9 cellular contexts compared by ENCODE assay signal in genomic region chr13:91185294-91185863, GRCh38.
DNase-seq lines count a peak whose midpoint lies in the region; ATAC-seq and FAIRE-seq lines count a peak whose summit lies in the region.
"Had no signal": no experiment of that assay in that cellular context is flagged by ENCODE, and none has a peak within 500 bp of the region (broad histone marks: within the 10 kb centered on the region; RNA-seq: fewer than 3 reads in every experiment).

No MANE protein-coding gene starts in this region.

- in situ Hi-C loops in Caki2 (cut with HindIII; ENCODE audit: low pct_unique_long_range_greater_than_20kb, low sequenced_read_pairs): no loop called here

- FAIRE-seq in urothelium cell line (lab: Jason Lieb, UNC): no peak

- ATAC-seq in HG02571 (IDR thresholded peaks at IDR 0.05; ENCODE audit: unreplicated experiment): no peak

- DNase-seq in Caki2 (ENCODE audit: low read depth): peak; percentile 22
- DNase-seq in NCI-H146 (lab: John Stamatoyannopoulos, UW): peak; percentile 75
- DNase-seq in astrocyte of the hippocampus (ENCODE audit: low read depth, low spot score): peak; percentile 42
- peak; percentile 64 for DNase-seq in medulla oblongata (ENCODE audit: extremely low spot score)
- DNase-seq in activated T-cell treated with anti-CD3 and anti-CD28 coated beads, Interleukin-2, amount 50 U/mL, for 48 hours: no peak
- DNase-seq in NCI-H774 (lab: John Stamatoyannopoulos, UW): no peak
- DNase-seq in urothelium cell line (ENCODE audit: low spot score): no peak
- DNase-seq: right lobe of liver had no signal

Comparison
In these comparisons a context has a peak if more than half of its experiments do, and no peak if none do; other contexts are left out.
1. DNase-seq: peak in Caki2 (single experiment), NCI-H146 (single experiment), astrocyte of the hippocampus (single experiment) and medulla oblongata (single experiment); none in activated T-cell treated with anti-CD3 and anti-CD28 coated beads, Interleukin-2, amount 50 U/mL, for 48 hours (0 of 2), NCI-H774 (single experiment) and urothelium cell line (single experiment).